8 cellular contexts compared by ENCODE assay signal in genomic region chr10:124728071-124728829, GRCh38. TPM values are rescaled to one million over a fixed set of nuclear protein-coding genes. Genes with fewer than 3 reads are reported as not detected.
DNase-seq lines count a peak whose midpoint lies in the region; ATAC-seq and TF ChIP-seq lines count a peak whose summit lies in the region.

No MANE protein-coding gene starts in this region.

- H3K36me3 ChIP-seq in heart right ventricle, result peaks cover 0 to 5% (median 0%) of the 10 kb centered on the region in 9 donors
- H3K36me3 ChIP-seq in skeletal muscle tissue (ENCODE audit: control insufficient read depth in 3 of 3, insufficient read depth in 3 of 3, low read length in 3 of 3), result peaks cover 0 to 4% (median 4%) of the 10 kb centered on the region in 3 donors

- DNase-seq in GM20000 (ENCODE audit: low spot score) (peak; percentile 34), heart right ventricle (no peak), NCI-H1930 (lab: John Stamatoyannopoulos, UW) (no peak), COLO668 (lab: John Stamatoyannopoulos, UW; ENCODE audit: unreplicated experiment) (no peak), SHP77 treated with DMSO at 0.1 percent for 48 hours (lab: John Stamatoyannopoulos, UW) (no peak), HuH-7.5 (ENCODE audit: low spot score) (no peak)
- DNase-seq in T-helper 2 cell treated with Interferon-gamma antibody and Interleukin-4, amounts not matched to agents 5 μg/mL and 100 μg/mL, for 36 hours (ENCODE audit: low spot score), result peak; percentile 58

- no peaks in the 10 kb centered on the region for H3K9me3 Mint-ChIP-seq in T-helper 2 cell treated with Interferon-gamma antibody and Interleukin-4, amounts not matched to agents 5 μg/mL and 100 μg/mL, for 36 hours

- intact Hi-C loops in heart right ventricle (cut with DNase I), result no loop called here

- WGBS in heart right ventricle, 2 donors, result 42 to 43% methylated on average over 14 of the region's 14 CpGs

- peak overlapping the region; percentile 53 for H3K27ac Mint-ChIP-seq in T-helper 2 cell treated with Interferon-gamma antibody and Interleukin-4, amounts not matched to agents 5 μg/mL and 100 μg/mL, for 36 hours

- no peaks in the 10 kb centered on the region for H3K9me3 ChIP-seq in heart right ventricle
- no peaks in the 10 kb centered on the region for H3K9me3 ChIP-seq in skeletal muscle tissue (ENCODE audit: control insufficient read depth in 3 of 3, low read length in 3 of 3)

- H3K27me3 ChIP-seq in heart right ventricle (no peaks in the 10 kb centered on the region), skeletal muscle tissue (ENCODE audit: control insufficient read depth in 3 of 3, insufficient read depth in 3 of 3, low read length in 3 of 3) (no peaks in the 10 kb centered on the region)

- H3K9ac ChIP-seq in skeletal muscle tissue (ENCODE audit: low read depth in 1 of 3, low read length in 3 of 3), result peak overlapping the region; percentile 15 to 50 (median 44)

- peaks cover 20% of the 10 kb centered on the region for H3K36me3 Mint-ChIP-seq in T-helper 2 cell treated with Interferon-gamma antibody and Interleukin-4, amounts not matched to agents 5 μg/mL and 100 μg/mL, for 36 hours (ENCODE audit: low read depth)

- no peak overlapping the region for H3K4me3 ChIP-seq in heart right ventricle
- peak overlapping the region in 2 of 3 donors; percentile 11 to 56 for H3K4me3 ChIP-seq in skeletal muscle tissue (ENCODE audit: low read length in 3 of 3)

- TF ChIP-seq CTCF in GM20000 (IDR thresholded peaks at IDR 0.05; ENCODE audit: extremely low read depth, missing control alignments) (no peak), heart right ventricle (IDR thresholded peaks at IDR 0.05) (no peak)

- H3K4me1 ChIP-seq in heart right ventricle (peaks cover 49 to 100% (median 98%) of the 10 kb centered on the region in 9 donors), skeletal muscle tissue (ENCODE audit: control insufficient read depth in 3 of 3, insufficient read depth in 3 of 3, low read length in 3 of 3) (peaks cover 74 to 86% (median 83%) of the 10 kb centered on the region in 3 donors)

- H3K27ac ChIP-seq in heart right ventricle, result peak overlapping the region; percentile 36 to 89 (median 76)
- peak overlapping the region; percentile 71 for H3K27ac ChIP-seq in skeletal muscle tissue (ENCODE audit: low read depth, low read length)

- no peaks in the 10 kb centered on the region for H3K27me3 Mint-ChIP-seq in T-helper 2 cell treated with Interferon-gamma antibody and Interleukin-4, amounts not matched to agents 5 μg/mL and 100 μg/mL, for 36 hours (ENCODE audit: low read depth)

- peak; percentile 46 to 80 (median 67) for ATAC-seq in heart right ventricle

- no peak overlapping the region for H3K4me3 Mint-ChIP-seq in T-helper 2 cell treated with Interferon-gamma antibody and Interleukin-4, amounts not matched to agents 5 μg/mL and 100 μg/mL, for 36 hours

- peaks cover 46% of the 10 kb centered on the region for H3K4me1 Mint-ChIP-seq in T-helper 2 cell treated with Interferon-gamma antibody and Interleukin-4, amounts not matched to agents 5 μg/mL and 100 μg/mL, for 36 hours (ENCODE audit: low read depth)

RNA-seq across cellular contexts. Expression of gene FAM53B, which starts 15.9 kb away (rescaled TPM):
- total RNA-seq in heart right ventricle (10 to 100 TPM; 19.0 to 42.9 (median 31.3) TPM), skeletal muscle tissue (32.4 TPM)
- polyA plus RNA-seq in heart right ventricle, result 10 to 100 TPM; 11.6 to 25.5 TPM

Comparison
In these comparisons a context has a peak if more than half of its experiments do, and no peak if none do; other contexts are left out.
1. DNase-seq: peak in GM20000 (single experiment) and T-helper 2 cell treated with Interferon-gamma antibody and Interleukin-4, amounts not matched to agents 5 μg/mL and 100 μg/mL, for 36 hours (single experiment); none in heart right ventricle (0 of 2), NCI-H1930 (0 of 2), COLO668 (single experiment), SHP77 treated with DMSO at 0.1 percent for 48 hours (single experiment) and HuH-7.5 (single experiment).
2. H3K4me3 ChIP-seq: peak in skeletal muscle tissue (2 of 3); none in heart right ventricle (0 of 10).